In genomic region chr14:33714527-33715222, GRCh38 we compare ENCODE assay signal across 17 cellular contexts.
DNase-seq lines count a peak whose midpoint lies in the region; FAIRE-seq and TF ChIP-seq lines count a peak whose summit lies in the region.
"Had no signal": no experiment of that assay in that cellular context is flagged by ENCODE, and none has a peak within 500 bp of the region (broad histone marks: within the 10 kb centered on the region; RNA-seq: fewer than 3 reads in every experiment).

No MANE protein-coding gene starts in this region.

- H3K4me3 ChIP-seq in fibroblast of lung (replicated peaks in 1 of 4; ENCODE audit: control extremely low read depth in 1 of 4, insufficient read depth in 1 of 4, low read depth in 3 of 4, low read length in 4 of 4) (no peak overlapping the region), skeletal muscle satellite cell (ENCODE audit: low read length) (no peak overlapping the region)
- H3K4me3 ChIP-seq: breast epithelium, lower lobe of right lung, ovary, suprapubic skin had no signal

- H3K9me3 ChIP-seq in fibroblast of lung (ENCODE audit: control insufficient read depth, insufficient read depth, low read depth, low read length) (no peaks in the 10 kb centered on the region), skeletal muscle satellite cell (replicated peaks; ENCODE audit: low read length) (no peaks in the 10 kb centered on the region)
- H3K9me3 ChIP-seq: BE2C, breast epithelium, lower lobe of right lung, ovary, suprapubic skin had no signal

- no peak for FAIRE-seq in GM12891 (lab: Jason Lieb, UNC)

- no peaks in the 10 kb centered on the region for H3K79me2 ChIP-seq in fibroblast of lung (ENCODE audit: control insufficient read depth, insufficient read depth, low read length)

- H2AFZ ChIP-seq in fibroblast of lung (ENCODE audit: low read length) = no peak overlapping the region

- no peak overlapping the region for H3K27ac ChIP-seq in fibroblast of lung (ENCODE audit: insufficient read depth, low read length)
- H3K27ac ChIP-seq: breast epithelium, lower lobe of right lung, ovary, suprapubic skin had no signal

- H3K27me3 ChIP-seq in fibroblast of lung (ENCODE audit: control insufficient read depth, insufficient read depth, low read length) = no peaks in the 10 kb centered on the region
- H3K27me3 ChIP-seq in skeletal muscle satellite cell (ENCODE audit: control insufficient read depth, insufficient read depth, low read length) = no peaks in the 10 kb centered on the region
- H3K27me3 ChIP-seq: BE2C, breast epithelium, ovary, suprapubic skin had no signal

- H4K20me1 ChIP-seq in fibroblast of lung (ENCODE audit: control insufficient read depth, extremely low read depth, insufficient read depth, low read length) = no peaks in the 10 kb centered on the region

- H3K4me1 ChIP-seq in fibroblast of lung (ENCODE audit: control insufficient read depth, extremely low read depth, insufficient read depth, low read length) (no peaks in the 10 kb centered on the region), skeletal muscle satellite cell (ENCODE audit: control insufficient read depth, insufficient read depth, low read length) (peaks cover 12% of the 10 kb centered on the region)
- H3K4me1 ChIP-seq: BE2C, breast epithelium, lower lobe of right lung had no signal

- H3K4me1 Mint-ChIP-seq in chondrocyte (ENCODE audit: low read depth) = peaks cover 12% of the 10 kb centered on the region
- H3K4me1 Mint-ChIP-seq: T-cell had no signal

- H3K4me2 ChIP-seq in fibroblast of lung (ENCODE audit: extremely low read depth, insufficient read depth, low read length) = no peak overlapping the region
- H3K4me2 ChIP-seq in skeletal muscle satellite cell (ENCODE audit: low read length) = peak overlapping the region; percentile 4

- H3K36me3 ChIP-seq in fibroblast of lung (ENCODE audit: control insufficient read depth, insufficient read depth, low read length) = no peaks in the 10 kb centered on the region
- no peaks in the 10 kb centered on the region for H3K36me3 ChIP-seq in skeletal muscle satellite cell (ENCODE audit: insufficient read depth, low read length)
- H3K36me3 ChIP-seq: BE2C, breast epithelium, lower lobe of right lung, ovary, suprapubic skin had no signal

- TF ChIP-seq CTCF in fibroblast of lung (conservative IDR thresholded peaks at IDR 0.05 in 1 of 2, IDR thresholded peaks at IDR 0.05 in 1 of 2; ENCODE audit: low read depth in 1 of 2, low read length in 2 of 2) (no peak), chondrocyte (IDR thresholded peaks at IDR 0.05) (no peak)

- no peak for TF ChIP-seq POLR2A in GM12891 (IDR thresholded peaks at IDR 0.05; ENCODE audit: low read depth, low read length)

- H3K9me3 Mint-ChIP-seq in chondrocyte (ENCODE audit: low read depth) = no peaks in the 10 kb centered on the region
- H3K9me3 Mint-ChIP-seq: activated CD8-positive, alpha-beta T cell treated with anti-CD3 and anti-CD28 coated beads for 36 hours had no signal

- DNase-seq in EL (peak; percentile 60), SK-N-DZ (ENCODE audit: low spot score) (peak; percentile 92), fibroblast of lung (ENCODE audit: low read depth in 2 of 2) (peak; percentile 19 to 66), chondrocyte (ENCODE audit: low spot score) (no peak), GM12891 (ENCODE audit: insufficient read length, low spot score) (no peak), NAMALWA (ENCODE audit: low spot score) (no peak)
- DNase-seq: activated CD8-positive, alpha-beta T cell treated with anti-CD3 and anti-CD28 coated beads for 36 hours; BE2C; lower lobe of right lung; NCI-H226; ovary; stimulated activated CD8-positive, alpha-beta memory T cell treated with anti-CD3 and anti-CD28 coated beads, Interleukin-4, amount 100 ng/mL, for 48 hours; T-cell had no signal

- H3K27me3 Mint-ChIP-seq in chondrocyte (ENCODE audit: low read depth) = no peaks in the 10 kb centered on the region

- no peak overlapping the region for H3K4me3 Mint-ChIP-seq in chondrocyte (ENCODE audit: unreplicated experiment)
- H3K4me3 Mint-ChIP-seq: activated CD8-positive, alpha-beta T cell treated with anti-CD3 and anti-CD28 coated beads for 36 hours; activated naive CD8-positive, alpha-beta T cell; T-cell had no signal

- no peak overlapping the region for H3K27ac Mint-ChIP-seq in chondrocyte (ENCODE audit: unreplicated experiment)
- H3K27ac Mint-ChIP-seq: activated CD8-positive, alpha-beta T cell treated with anti-CD3 and anti-CD28 coated beads for 36 hours; activated naive CD8-positive, alpha-beta T cell; T-cell had no signal

- H3K9ac ChIP-seq in fibroblast of lung (ENCODE audit: insufficient read depth, low read length) (no peak overlapping the region), skeletal muscle satellite cell (ENCODE audit: low read depth, low read length) (no peak overlapping the region)

- no peaks in the 10 kb centered on the region for H3K36me3 Mint-ChIP-seq in chondrocyte (ENCODE audit: low read depth)
- H3K36me3 Mint-ChIP-seq: activated naive CD8-positive, alpha-beta T cell; T-cell had no signal

TF ChIP-seq in GM12891, 5 proteins besides CTCF, POLR2A, EP300 and RAD21:
- TF ChIP-seq POU2F2 (IDR thresholded peaks at IDR 0.05; ENCODE audit: low read depth, low read length) (no peak), POLR2AphosphoS5 (IDR thresholded peaks at IDR 0.05; ENCODE audit: low read depth, low read length) (no peak), PAX5 (IDR thresholded peaks at IDR 0.05; ENCODE audit: insufficient read depth, low read length, severe bottlenecking) (no peak), TAF1 (IDR thresholded peaks at IDR 0.05; ENCODE audit: low read depth, low read length) (no peak), SPI1 (IDR thresholded peaks at IDR 0.05; ENCODE audit: low read depth, low read length) (no peak)

Comparison
In these comparisons a context has a peak if more than half of its experiments do, and no peak if none do; other contexts are left out.
1. DNase-seq: peak in EL (single experiment), SK-N-DZ (single experiment) and fibroblast of lung (2 of 2); none in chondrocyte (single experiment), GM12891 (single experiment) and NAMALWA (single experiment).